Comparison of ENCODE assay signal across 1 cellular context in the genomic region with DNA sequence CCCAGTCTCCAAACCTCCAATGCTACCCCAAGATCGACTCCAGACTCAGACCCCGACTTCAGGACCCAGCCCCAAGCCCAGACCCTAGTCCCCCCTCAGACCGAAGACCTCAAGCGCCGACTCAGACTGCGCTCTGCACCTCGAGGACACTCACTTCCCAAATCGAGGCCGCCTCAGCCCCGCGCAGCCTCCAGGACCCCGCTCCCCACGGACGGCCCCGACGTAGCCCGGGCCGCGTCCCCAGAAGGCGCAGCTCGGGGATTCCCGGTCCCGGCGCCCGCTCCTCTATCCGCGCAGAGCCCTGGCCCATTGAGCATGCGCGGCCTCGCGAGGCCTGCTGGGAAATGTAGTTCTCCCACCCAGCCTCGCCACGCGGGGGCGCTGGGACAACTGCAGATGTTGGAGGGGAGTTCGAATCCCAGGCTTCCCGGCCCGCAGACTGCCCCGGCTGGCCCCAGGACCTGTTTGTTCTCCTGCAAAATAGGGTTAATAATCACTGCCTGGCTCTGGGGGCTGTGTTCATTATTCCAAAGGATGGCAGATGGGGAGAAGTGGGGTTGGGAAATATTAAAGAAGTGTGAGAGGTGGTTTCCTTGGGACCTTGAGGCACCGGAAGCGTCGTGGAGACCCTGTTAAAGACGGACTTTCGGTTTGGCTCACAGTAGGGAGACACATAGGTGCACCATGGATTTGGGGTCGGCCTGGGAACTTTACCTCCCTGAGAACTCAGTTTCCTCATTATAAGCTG.
TF ChIP-seq lines count a peak whose summit lies in the region.

TSS of gene APBA3 (minus strand) at position 311 of the 748 bp plus-strand sequence. CDS start 1,428 bp downstream, outside the sequence.

TF ChIP-seq in HepG2, 621 proteins besides CTCF, POLR2A, EP300 and RAD21 (continued from another document and continues in another):
- TF ChIP-seq MAX (IDR thresholded peaks at IDR 0.05), result peak; percentile 50; the same call in 1 of the 2 replicates
- no peak for TF ChIP-seq ELK4 (CRISPR knock-in tag; IDR thresholded peaks at IDR 0.05; ENCODE audit: borderline replicate concordance)
- peak; percentile 77 for TF ChIP-seq XRCC5 (optimal IDR thresholded peaks at IDR 0.05; ENCODE audit: low read length)
- TF ChIP-seq SMAD1 (CRISPR knock-in tag; IDR thresholded peaks at IDR 0.05; ENCODE audit: borderline replicate concordance, low read depth), result no peak
- TF ChIP-seq CREB1 (IDR thresholded peaks at IDR 0.05), result no peak
- TF ChIP-seq CREB1 (CRISPR knock-in tag; IDR thresholded peaks at IDR 0.05), result peak; percentile 75; the same call in 1 of the 2 replicates
- no peak for TF ChIP-seq WIZ (CRISPR knock-in tag; IDR thresholded peaks at IDR 0.05)
- peak; percentile 86; the same call in 1 of the 2 replicates for TF ChIP-seq ZNF619 (CRISPR knock-in tag; IDR thresholded peaks at IDR 0.05)
- no peak for TF ChIP-seq MNT (IDR thresholded peaks at IDR 0.05)
- no peak; the same call in 1 of the 2 replicates for TF ChIP-seq HIC2 (CRISPR knock-in tag; IDR thresholded peaks at IDR 0.05; ENCODE audit: low read depth)
- TF ChIP-seq MXD1 (CRISPR knock-in tag; IDR thresholded peaks at IDR 0.05), result 0 out of 2 replicates have a peak, but pooled peaks have one; percentile 28
- TF ChIP-seq ZNF383 (CRISPR knock-in tag; IDR thresholded peaks at IDR 0.05; ENCODE audit: borderline replicate concordance), result no peak
- no peak for TF ChIP-seq SIX1 (CRISPR knock-in tag; IDR thresholded peaks at IDR 0.05; ENCODE audit: borderline replicate concordance)
- TF ChIP-seq, protein P1, sequence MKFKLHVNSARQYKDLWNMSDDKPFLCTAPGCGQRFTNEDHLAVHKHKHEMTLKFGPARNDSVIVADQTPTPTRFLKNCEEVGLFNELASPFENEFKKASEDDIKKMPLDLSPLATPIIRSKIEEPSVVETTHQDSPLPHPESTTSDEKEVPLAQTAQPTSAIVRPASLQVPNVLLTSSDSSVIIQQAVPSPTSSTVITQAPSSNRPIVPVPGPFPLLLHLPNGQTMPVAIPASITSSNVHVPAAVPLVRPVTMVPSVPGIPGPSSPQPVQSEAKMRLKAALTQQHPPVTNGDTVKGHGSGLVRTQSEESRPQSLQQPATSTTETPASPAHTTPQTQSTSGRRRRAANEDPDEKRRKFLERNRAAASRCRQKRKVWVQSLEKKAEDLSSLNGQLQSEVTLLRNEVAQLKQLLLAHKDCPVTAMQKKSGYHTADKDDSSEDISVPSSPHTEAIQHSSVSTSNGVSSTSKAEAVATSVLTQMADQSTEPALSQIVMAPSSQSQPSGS (CRISPR knock-in tag; IDR thresholded peaks at IDR 0.05), result peak; percentile 77; the same call in 1 of the 2 replicates
- TF ChIP-seq ZNF33B (CRISPR knock-in tag; IDR thresholded peaks at IDR 0.05), result no peak
- TF ChIP-seq MED8 (CRISPR knock-in tag; IDR thresholded peaks at IDR 0.05; ENCODE audit: insufficient replicate concordance), result no peak
- TF ChIP-seq BCL6 (CRISPR knock-in tag; IDR thresholded peaks at IDR 0.05), result peak; percentile 29; the same call in 1 of the 2 replicates
- no peak for TF ChIP-seq GTF2F1 (IDR thresholded peaks at IDR 0.05; ENCODE audit: low read length)
- no peak for TF ChIP-seq ZNF616 (CRISPR knock-in tag; IDR thresholded peaks at IDR 0.05; ENCODE audit: low read depth)
- TF ChIP-seq ZNF569 (CRISPR knock-in tag; IDR thresholded peaks at IDR 0.05; ENCODE audit: borderline replicate concordance), result no peak
- TF ChIP-seq KDM5B (CRISPR knock-in tag; IDR thresholded peaks at IDR 0.05; ENCODE audit: borderline replicate concordance), result peak; percentile 45; the same call in 1 of the 2 replicates
- peak; percentile 84 for TF ChIP-seq SAP130 (CRISPR knock-in tag; IDR thresholded peaks at IDR 0.05; ENCODE audit: low read depth)
- TF ChIP-seq ERF (CRISPR knock-in tag; IDR thresholded peaks at IDR 0.05), result 0 out of 2 replicates have a peak, but pooled peaks have one; percentile 27
- 0 out of 2 replicates have a peak, but pooled peaks have one; percentile 35 for TF ChIP-seq ZNF589 (CRISPR knock-in tag; conservative IDR thresholded peaks at IDR 0.05)
- TF ChIP-seq, protein P2, sequence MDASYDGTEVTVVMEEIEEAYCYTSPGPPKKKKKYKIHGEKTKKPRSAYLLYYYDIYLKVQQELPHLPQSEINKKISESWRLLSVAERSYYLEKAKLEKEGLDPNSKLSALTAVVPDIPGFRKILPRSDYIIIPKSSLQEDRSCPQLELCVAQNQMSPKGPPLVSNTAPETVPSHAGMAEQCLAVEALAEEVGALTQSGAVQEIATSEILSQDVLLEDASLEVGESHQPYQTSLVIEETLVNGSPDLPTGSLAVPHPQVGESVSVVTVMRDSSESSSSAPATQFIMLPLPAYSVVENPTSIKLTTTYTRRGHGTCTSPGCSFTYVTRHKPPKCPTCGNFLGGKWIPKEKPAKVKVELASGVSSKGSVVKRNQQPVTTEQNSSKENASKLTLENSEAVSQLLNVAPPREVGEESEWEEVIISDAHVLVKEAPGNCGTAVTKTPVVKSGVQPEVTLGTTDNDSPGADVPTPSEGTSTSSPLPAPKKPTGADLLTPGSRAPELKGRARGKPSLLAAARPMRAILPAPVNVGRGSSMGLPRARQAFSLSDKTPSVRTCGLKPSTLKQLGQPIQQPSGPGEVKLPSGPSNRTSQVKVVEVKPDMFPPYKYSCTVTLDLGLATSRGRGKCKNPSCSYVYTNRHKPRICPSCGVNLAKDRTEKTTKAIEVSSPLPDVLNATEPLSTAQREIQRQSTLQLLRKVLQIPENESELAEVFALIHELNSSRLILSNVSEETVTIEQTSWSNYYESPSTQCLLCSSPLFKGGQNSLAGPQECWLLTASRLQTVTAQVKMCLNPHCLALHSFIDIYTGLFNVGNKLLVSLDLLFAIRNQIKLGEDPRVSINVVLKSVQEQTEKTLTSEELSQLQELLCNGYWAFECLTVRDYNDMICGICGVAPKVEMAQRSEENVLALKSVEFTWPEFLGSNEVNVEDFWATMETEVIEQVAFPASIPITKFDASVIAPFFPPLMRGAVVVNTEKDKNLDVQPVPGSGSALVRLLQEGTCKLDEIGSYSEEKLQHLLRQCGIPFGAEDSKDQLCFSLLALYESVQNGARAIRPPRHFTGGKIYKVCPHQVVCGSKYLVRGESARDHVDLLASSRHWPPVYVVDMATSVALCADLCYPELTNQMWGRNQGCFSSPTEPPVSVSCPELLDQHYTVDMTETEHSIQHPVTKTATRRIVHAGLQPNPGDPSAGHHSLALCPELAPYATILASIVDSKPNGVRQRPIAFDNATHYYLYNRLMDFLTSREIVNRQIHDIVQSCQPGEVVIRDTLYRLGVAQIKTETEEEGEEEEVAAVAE (CRISPR knock-in tag; IDR thresholded peaks at IDR 0.05; ENCODE audit: borderline replicate concordance), result peak; percentile 84; the same call in 1 of the 2 replicates
- TF ChIP-seq NPAS2 (CRISPR knock-in tag; IDR thresholded peaks at IDR 0.05; ENCODE audit: borderline replicate concordance), result no peak
- TF ChIP-seq, protein P3, sequence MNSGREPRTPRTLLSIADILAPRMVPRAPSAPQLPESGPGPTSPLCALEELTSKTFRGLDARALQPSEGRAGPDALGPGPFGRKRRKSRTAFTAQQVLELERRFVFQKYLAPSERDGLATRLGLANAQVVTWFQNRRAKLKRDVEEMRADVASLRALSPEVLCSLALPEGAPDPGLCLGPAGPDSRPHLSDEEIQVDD (CRISPR knock-in tag; IDR thresholded peaks at IDR 0.05; ENCODE audit: borderline replicate concordance), result no peak
- TF ChIP-seq MLLT10 (CRISPR knock-in tag; IDR thresholded peaks at IDR 0.05), result no peak
- no peak for TF ChIP-seq DDIT3 (CRISPR knock-in tag; IDR thresholded peaks at IDR 0.05)
- TF ChIP-seq STAG1 (CRISPR knock-in tag; IDR thresholded peaks at IDR 0.05), result no peak
- no peak for TF ChIP-seq RNF2 (conservative IDR thresholded peaks at IDR 0.05; ENCODE audit: low read depth)
- no peak for TF ChIP-seq NR1H2 (CRISPR knock-in tag; IDR thresholded peaks at IDR 0.05; ENCODE audit: borderline replicate concordance, low read depth)
- no peak for TF ChIP-seq U2AF2 (IDR thresholded peaks at IDR 0.05; ENCODE audit: low read depth, low read length)
- TF ChIP-seq ZNF441 (CRISPR knock-in tag; IDR thresholded peaks at IDR 0.05; ENCODE audit: borderline replicate concordance), result no peak
- TF ChIP-seq HIVEP1 (CRISPR knock-in tag; IDR thresholded peaks at IDR 0.05), result peak; percentile 85
- TF ChIP-seq FOXA1 (IDR thresholded peaks at IDR 0.05), result no peak
- no peak for TF ChIP-seq FOXA1 (CRISPR knock-in tag; IDR thresholded peaks at IDR 0.05)
- peak; percentile 32; the same call in 1 of the 2 replicates for TF ChIP-seq ZNF546 (CRISPR knock-in tag; conservative IDR thresholded peaks at IDR 0.05)
- no peak for TF ChIP-seq RBM39 (IDR thresholded peaks at IDR 0.05; ENCODE audit: low read depth, low read length, poor library complexity, severe bottlenecking)
- TF ChIP-seq KAT2B (IDR thresholded peaks at IDR 0.05; ENCODE audit: borderline replicate concordance, low read depth, low read length), result no peak
- TF ChIP-seq IRX3 (CRISPR knock-in tag; IDR thresholded peaks at IDR 0.05; ENCODE audit: borderline replicate concordance, low read depth), result no peak
- no peak for TF ChIP-seq ZNF12 (CRISPR knock-in tag; IDR thresholded peaks at IDR 0.05)
- TF ChIP-seq KDM3A (CRISPR knock-in tag; IDR thresholded peaks at IDR 0.05; ENCODE audit: low read depth), result no peak
- peak; percentile 14 for TF ChIP-seq ZNF781 (CRISPR knock-in tag; IDR thresholded peaks at IDR 0.05; ENCODE audit: borderline replicate concordance, not compliant biosample characterization)
- no peak for TF ChIP-seq FLYWCH1 (CRISPR knock-in tag; IDR thresholded peaks at IDR 0.05)
- no peak for TF ChIP-seq MTF2 (CRISPR knock-in tag; IDR thresholded peaks at IDR 0.05; ENCODE audit: borderline replicate concordance)
- TF ChIP-seq HMG20A (CRISPR knock-in tag; IDR thresholded peaks at IDR 0.05; ENCODE audit: borderline replicate concordance), result no peak
- TF ChIP-seq HNF4A (CRISPR knock-in tag; IDR thresholded peaks at IDR 0.05), result peak; percentile 39
- no peak for TF ChIP-seq ZNF850 (CRISPR knock-in tag; conservative IDR thresholded peaks at IDR 0.05)
- TF ChIP-seq ZEB1 (IDR thresholded peaks at IDR 0.05; ENCODE audit: insufficient replicate concordance, low read depth), result no peak
- no peak for TF ChIP-seq BCL3 (CRISPR knock-in tag; IDR thresholded peaks at IDR 0.05)
